20 cellular contexts compared by ENCODE assay signal in the genomic region with DNA sequence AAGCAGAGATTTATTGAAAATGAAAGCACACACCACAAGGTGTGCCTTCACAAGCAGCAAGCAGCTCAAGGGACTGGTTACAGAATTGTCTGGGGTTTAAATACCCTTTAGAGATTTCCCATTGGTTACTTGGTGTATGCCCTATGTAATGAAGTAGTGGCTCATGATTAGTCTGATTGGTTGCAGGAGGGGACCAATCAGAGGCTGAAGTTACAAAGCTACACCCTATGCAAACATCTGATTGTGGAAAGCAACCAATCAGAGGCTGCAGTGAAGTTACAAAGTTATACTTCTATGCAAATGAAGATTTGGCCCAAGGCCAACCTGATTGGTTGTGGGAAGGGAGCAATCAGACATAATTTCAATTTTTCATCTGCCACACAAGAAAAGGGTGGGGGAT.
DNase-seq lines count a peak whose midpoint lies in the region; ATAC-seq, FAIRE-seq and TF ChIP-seq lines count a peak whose summit lies in the region.
"Had no signal": no experiment of that assay in that cellular context is flagged by ENCODE, and none has a peak within 500 bp of the region (broad histone marks: within the 10 kb centered on the region; RNA-seq: fewer than 3 reads in every experiment).

No MANE protein-coding gene starts in this region.

- no peak for TF ChIP-seq RAD21 in SK-N-SH (IDR thresholded peaks at IDR 0.05; ENCODE audit: low read length)
- no peak for TF ChIP-seq RAD21 in IMR-90 (IDR thresholded peaks at IDR 0.05; ENCODE audit: low read length)

- DNase-seq in SK-N-SH (no peak), IMR-90 (no peak), SW480 (ENCODE audit: low spot score) (peak; percentile 11), osteocyte (ENCODE audit: extremely low spot score, unreplicated experiment) (peak; percentile 6), UCSD-AML1 (lab: John Stamatoyannopoulos, UW; ENCODE audit: unreplicated experiment) (no peak), D721Med (ENCODE audit: insufficient read length, low spot score) (no peak), WERI-Rb-1 (no peak)
- DNase-seq: activated T-cell treated with anti-CD3 and anti-CD28 coated beads for 4 hours; amniotic stem cell; DMS79 treated with DMSO at 0.1 percent for 48 hours; GOT3; hippocampal formation; left colon; NCI-H526 treated with DMSO at 0.1 percent for 48 hours; stimulated activated CD8-positive, alpha-beta memory T cell treated with anti-CD3 and anti-CD28 coated beads, Interleukin-4, amount 100 ng/mL, for 48 hours; upper lobe of right lung had no signal

- H4K8ac ChIP-seq in IMR-90 (ENCODE audit: low read depth in 2 of 2, low read length in 2 of 2) = no peak overlapping the region

- no peak overlapping the region for H3K9ac ChIP-seq in SK-N-SH
- no peak overlapping the region for H3K9ac ChIP-seq in IMR-90 (ENCODE audit: low read depth, low read length)

- H2AFZ ChIP-seq in SK-N-SH (ENCODE audit: low read depth) (no peak overlapping the region), IMR-90 (replicated peaks; ENCODE audit: low read length, poor library complexity) (no peak overlapping the region)

- H2AK5ac ChIP-seq in IMR-90 (ENCODE audit: low read depth, low read length) = no peak overlapping the region

- TF ChIP-seq EP300 in SK-N-SH (IDR thresholded peaks at IDR 0.05; ENCODE audit: borderline replicate concordance in 1 of 2, low read depth in 1 of 2, low read length in 1 of 2) = no peak

- no peaks in the 10 kb centered on the region for H3K9me2 ChIP-seq in SK-N-SH

- no peak overlapping the region for H3K4ac ChIP-seq in IMR-90 (ENCODE audit: low read depth, low read length)

- H3K79me2 ChIP-seq in SK-N-SH (ENCODE audit: insufficient read depth) = peaks cover 100% of the 10 kb centered on the region

- no peak overlapping the region for H2BK20ac ChIP-seq in IMR-90 (ENCODE audit: low read depth, low read length)

- H3K4me3 ChIP-seq in SK-N-SH (ENCODE audit: low read depth in 2 of 2, low read length in 1 of 2) = no peak overlapping the region
- no peak overlapping the region for H3K4me3 ChIP-seq in IMR-90 (ENCODE audit: insufficient read depth, low read depth, low read length)
- H3K4me3 ChIP-seq in WERI-Rb-1 (ENCODE audit: low read depth, low read length) = no peak overlapping the region
- H3K4me3 ChIP-seq: SJSA1, upper lobe of right lung had no signal

- no peak overlapping the region for H3K4me3 Mint-ChIP-seq in osteocyte (ENCODE audit: unreplicated experiment)

- intact Hi-C loops in IMR-90 (cut with micrococcal nuclease) = no loop called here

- peaks cover 5 to 9% of the 10 kb centered on the region in 2 experiments for H3K36me3 ChIP-seq in SK-N-SH (replicated peaks in 1 of 2; ENCODE audit: control insufficient read depth in 1 of 2, insufficient read depth in 2 of 2, low read length in 1 of 2)
- peaks cover 12% of the 10 kb centered on the region for H3K36me3 ChIP-seq in IMR-90 (ENCODE audit: control insufficient read depth, insufficient read depth, low read length)
- H3K36me3 ChIP-seq in WERI-Rb-1 = no peaks in the 10 kb centered on the region
- H3K36me3 ChIP-seq: upper lobe of right lung had no signal

- H4K91ac ChIP-seq in IMR-90 (ENCODE audit: insufficient read depth, low read depth, low read length) = no peak overlapping the region

- H3K4me2 ChIP-seq in SK-N-SH = no peak overlapping the region
- H3K4me2 ChIP-seq in IMR-90 (ENCODE audit: low read depth, low read length) = no peak overlapping the region

- H3K27ac Mint-ChIP-seq in osteocyte (ENCODE audit: unreplicated experiment) = no peak overlapping the region

- peaks cover 7% of the 10 kb centered on the region for H3K36me3 Mint-ChIP-seq in osteocyte (ENCODE audit: unreplicated experiment)

- H3K23ac ChIP-seq in IMR-90 (ENCODE audit: low read depth, low read length) = no peak overlapping the region

- POLR2A ChIA-PET in SK-N-SH (lab: Yijun Ruan, JAX) (no interaction called here), IMR-90 (lab: Charles Lee; ENCODE audit: unreplicated experiment) (interaction anchor here (0.6 kb wide), 1 partner anchor 183 kb away, joined by 3 read pairs; no protein-coding TSS in a partner anchor)

- no peak overlapping the region for H3K14ac ChIP-seq in IMR-90 (replicated peaks; ENCODE audit: low read depth, low read length)

- in situ Hi-C loops in IMR-90 (cut with MboI; ENCODE audit: low sequenced_read_pairs) = no loop called here

- H3K27me3 ChIP-seq in SK-N-SH (ENCODE audit: insufficient read depth) = no peaks in the 10 kb centered on the region
- H3K27me3 ChIP-seq in IMR-90 (ENCODE audit: control insufficient read depth, insufficient read depth, low read length) = no peaks in the 10 kb centered on the region
- no peaks in the 10 kb centered on the region for H3K27me3 ChIP-seq in WERI-Rb-1 (ENCODE audit: insufficient read depth, low read depth, severe bottlenecking)
- H3K27me3 ChIP-seq: SJSA1, upper lobe of right lung had no signal

- FAIRE-seq in D721Med (lab: Jason Lieb, UNC) = no peak
- FAIRE-seq: GM19239 had no signal

- no peak for TF ChIP-seq POLR2A in IMR-90 (IDR thresholded peaks at IDR 0.05; ENCODE audit: low read depth, low read length)

- H3K27me3 Mint-ChIP-seq in osteocyte (ENCODE audit: unreplicated experiment) = no peaks in the 10 kb centered on the region

- no peak overlapping the region for H2BK5ac ChIP-seq in IMR-90 (ENCODE audit: low read depth, low read length, poor library complexity, severe bottlenecking)

- H2BK15ac ChIP-seq in IMR-90 (ENCODE audit: low read depth, low read length) = no peak overlapping the region

- peaks cover 27 to 78% of the 10 kb centered on the region in 2 experiments for H3K79me1 ChIP-seq in IMR-90 (ENCODE audit: low read depth in 1 of 2, low read length in 2 of 2)

- TF ChIP-seq CTCF in SK-N-SH (IDR thresholded peaks at IDR 0.05) (no peak), IMR-90 (conservative IDR thresholded peaks at IDR 0.05; ENCODE audit: low read depth, low read length) (no peak), osteocyte (IDR thresholded peaks at IDR 0.05) (no peak), D721Med (IDR thresholded peaks at IDR 0.05; ENCODE audit: insufficient read depth, missing control alignments) (no peak), WERI-Rb-1 (IDR thresholded peaks at IDR 0.05; ENCODE audit: low read depth, low read length) (no peak)

- CTCF ChIA-PET in SK-N-SH (lab: Yijun Ruan, JAX) = interaction anchor here (1.0 kb wide), 1 partner anchor 66 kb away, joined by 3 read pairs; no protein-coding TSS in a partner anchor
- CTCF ChIA-PET in IMR-90 (lab: Yijun Ruan, JAX) = interaction anchor here (0.5 to 0.6 kb wide), 2 partner anchors 28 to 43 kb away, joined by 3 read pairs; no protein-coding TSS in a partner anchor

- no peak overlapping the region for H4K5ac ChIP-seq in IMR-90 (ENCODE audit: low read depth, low read length)

- peak; percentile 37 for ATAC-seq in SK-N-SH treated with all-trans-retinoic acid at 6 μM for 48 hours
- ATAC-seq in IMR-90 (ENCODE audit: low read depth) = 0 out of 2 replicates have a peak, but pooled peaks have one; percentile 6
- ATAC-seq: left colon, upper lobe of right lung had no signal

- dilution Hi-C loops in IMR-90 (cut with HindIII; ENCODE audit: low sequenced_read_pairs, unreplicated experiment) = no loop called here

- no peak overlapping the region for H2BK120ac ChIP-seq in IMR-90 (ENCODE audit: low read depth, low read length)

- no peak overlapping the region for H3K56ac ChIP-seq in IMR-90 (ENCODE audit: extremely low read depth, insufficient read depth, low read length)

- no peak overlapping the region for H3K27ac ChIP-seq in SK-N-SH (ENCODE audit: low read depth in 2 of 2, low read length in 1 of 2)
- no peak overlapping the region for H3K27ac ChIP-seq in IMR-90 (ENCODE audit: insufficient read depth, low read length)
- H3K27ac ChIP-seq in WERI-Rb-1 = no peak overlapping the region
- H3K27ac ChIP-seq: epithelial cell of prostate, SJSA1, upper lobe of right lung had no signal

- no peak overlapping the region for H3K18ac ChIP-seq in IMR-90 (ENCODE audit: low read depth, low read length)

- peaks cover 4% of the 10 kb centered on the region for H3F3A ChIP-seq in SK-N-SH (replicated peaks; ENCODE audit: insufficient read depth)

- H4K20me1 ChIP-seq in SK-N-SH (ENCODE audit: insufficient read depth) (peaks cover 97% of the 10 kb centered on the region), IMR-90 (ENCODE audit: insufficient read depth, low read length) (peaks cover 94% of the 10 kb centered on the region)

- BruUV-seq in IMR-90 (replicated peaks; lab: Mats Ljungman, UMichigan) = no TSS peak

- no peaks in the 10 kb centered on the region for H3K9me3 ChIP-seq in SK-N-SH
- H3K9me3 ChIP-seq in IMR-90 (ENCODE audit: control insufficient read depth, insufficient read depth, low read length) = no peaks in the 10 kb centered on the region
- H3K9me3 ChIP-seq in WERI-Rb-1 (ENCODE audit: severe bottlenecking) = peaks cover 3% of the 10 kb centered on the region
- H3K9me3 ChIP-seq: SJSA1, upper lobe of right lung had no signal

- H3K4me1 ChIP-seq in SK-N-SH (ENCODE audit: control insufficient read depth in 1 of 2, insufficient read depth in 2 of 2, low read depth in 1 of 2, low read length in 1 of 2) = no peaks in the 10 kb centered on the region; a peak in 1 of 4 replicates
- H3K4me1 ChIP-seq in IMR-90 (ENCODE audit: control insufficient read depth, insufficient read depth, low read length) = peaks cover 13% of the 10 kb centered on the region

- H2AK9ac ChIP-seq in IMR-90 (replicated peaks; ENCODE audit: low read depth, low read length, poor library complexity) = no peak overlapping the region

- H3K9me1 ChIP-seq in IMR-90 (ENCODE audit: insufficient read depth, low read length) = peaks cover 34% of the 10 kb centered on the region

- no peaks in the 10 kb centered on the region for H3K9me3 Mint-ChIP-seq in osteocyte (ENCODE audit: unreplicated experiment)

- peaks cover 37% of the 10 kb centered on the region for H3K4me1 Mint-ChIP-seq in osteocyte (ENCODE audit: unreplicated experiment)

TF ChIP-seq in SK-N-SH treated with all-trans-retinoic acid at 6 μM for 48 hours, 23 proteins besides CTCF, POLR2A, EP300 and RAD21:
- no peak for TF ChIP-seq ZC3H10 (CRISPR knock-in tag; IDR thresholded peaks at IDR 0.05)
- no peak for TF ChIP-seq GLIS3 (CRISPR knock-in tag; IDR thresholded peaks at IDR 0.05)
- no peak for TF ChIP-seq SNAI2 (CRISPR knock-in tag; IDR thresholded peaks at IDR 0.05)
- TF ChIP-seq ZFP3 (CRISPR knock-in tag; IDR thresholded peaks at IDR 0.05) = no peak

TF ChIP-seq in IMR-90, 13 proteins besides CTCF, POLR2A, EP300 and RAD21:
- TF ChIP-seq BHLHE40 (IDR thresholded peaks at IDR 0.05; ENCODE audit: low read depth, low read length) (no peak), MXI1 (IDR thresholded peaks at IDR 0.05; ENCODE audit: borderline replicate concordance, low read depth, low read length) (no peak), RCOR1 (IDR thresholded peaks at IDR 0.05; ENCODE audit: insufficient replicate concordance, low read length) (no peak), CEBPB (IDR thresholded peaks at IDR 0.05; ENCODE audit: low read depth, low read length) (no peak), CHD1 (IDR thresholded peaks at IDR 0.05; ENCODE audit: low read depth, low read length) (no peak)

Comparison
In these comparisons a context has a peak if more than half of its experiments do, and no peak if none do; other contexts are left out.
1. DNase-seq: peak in SW480 (single experiment) and osteocyte (single experiment); none in SK-N-SH (single experiment), IMR-90 (single experiment), UCSD-AML1 (single experiment), D721Med (single experiment) and WERI-Rb-1 (single experiment).